ENCODE assay signal across 1 cellular context in genomic region chr9:114114364-114114763, GRCh38.
TF ChIP-seq lines count a peak whose summit lies in the region.

No MANE protein-coding gene starts in this region.

TF ChIP-seq in IMR-90, 13 proteins besides CTCF, POLR2A, EP300 and RAD21 (continued from another document):
- TF ChIP-seq RCOR1 (IDR thresholded peaks at IDR 0.05; ENCODE audit: insufficient replicate concordance, low read length): no peak
TF ChIP-seq in IMR-90: peak in this region for 1.
